33 cellular contexts compared by ENCODE assay signal in genomic region chr15:26113296-26113695, GRCh38.
"Had no signal": no experiment of that assay in that cellular context is flagged by ENCODE, and none has a peak within 500 bp of the region (broad histone marks: within the 10 kb centered on the region; RNA-seq: fewer than 3 reads in every experiment).

No MANE protein-coding gene starts in this region.

- H3K27me3 ChIP-seq: adrenal gland, body of pancreas, breast epithelium, cardiac muscle cell, colonic mucosa, esophagus squamous epithelium, gastroesophageal sphincter had no signal

- H3K27ac ChIP-seq: adrenal gland, body of pancreas, breast epithelium, cardiac muscle cell, colonic mucosa, epithelial cell of prostate, esophagus squamous epithelium, gastroesophageal sphincter, WERI-Rb-1 had no signal

- DNase-seq: activated CD4-positive, alpha-beta memory T cell treated with anti-CD3 and anti-CD28 coated beads, Interleukin-2, amount 10 ng/mL, durations not matched to agents 7 days and 5 days; activated CD4-positive, alpha-beta T cell treated with anti-CD3 and anti-CD28 coated beads for 1 hour; activated CD4-positive, alpha-beta T cell treated with anti-CD3 and anti-CD28 coated beads for 4 hours; activated CD4-positive, alpha-beta T cell treated with anti-CD3 and anti-CD28 coated beads, Interleukin-2, amount 10 ng/mL, durations not matched to agents 7 days and 5 days; activated CD4-positive, alpha-beta T cell treated with anti-CD3 and anti-CD28 coated beads, Interleukin-2, amount 50 U/mL, for 4 hours; activated CD4-positive, CD25-positive, alpha-beta regulatory T cell; activated CD8-positive, alpha-beta memory T cell treated with anti-CD3 and anti-CD28 coated beads, Interleukin-2, amount 50 U/mL, for 48 hours; activated effector memory CD4-positive, alpha-beta T cell treated with Interleukin-2 at 50 U/mL for 16 hours; activated gamma-delta T cell treated with Interleukin-2 at 50 U/mL for 16 hours; activated naive CD4-positive, alpha-beta T cell treated with Interleukin-2 at 50 U/mL for 16 hours; activated naive CD8-positive, alpha-beta T cell treated with anti-CD3 and anti-CD28 coated beads for 36 hours; activated naive CD8-positive, alpha-beta T cell treated with anti-CD3 and anti-CD28 coated beads, Interleukin-2, amount 50 U/mL, for 24 hours; activated T-cell treated with anti-CD3 and anti-CD28 coated beads for 4 hours; activated T-cell treated with anti-CD3 and anti-CD28 coated beads, Interleukin-2, amount 50 U/mL, for 24 hours; adrenal gland; amygdala; aorta; body of pancreas; central memory CD4-positive, alpha-beta T cell; cerebellar nuclear complex; colonic mucosa; effector CD8-positive, alpha-beta T cell; esophagus squamous epithelium; foreskin melanocyte; head of caudate nucleus; T-helper 1 cell; T-helper 17 cell; T1000; WERI-Rb-1 had no signal

- H3K4me1 ChIP-seq: adrenal gland, body of pancreas, breast epithelium, colonic mucosa, gastroesophageal sphincter had no signal

- H3K36me3 ChIP-seq: adrenal gland, breast epithelium, cardiac muscle cell, colonic mucosa, esophagus squamous epithelium, gastroesophageal sphincter, WERI-Rb-1 had no signal

- H3K4me3 ChIP-seq: adrenal gland, body of pancreas, breast epithelium, cardiac muscle cell, colonic mucosa, esophagus squamous epithelium, gastroesophageal sphincter had no signal

- H3K9me3 ChIP-seq: adrenal gland, body of pancreas, breast epithelium, colonic mucosa, esophagus squamous epithelium, gastroesophageal sphincter had no signal
